Comparison of ENCODE assay signal across 12 cellular contexts in the genomic region with DNA sequence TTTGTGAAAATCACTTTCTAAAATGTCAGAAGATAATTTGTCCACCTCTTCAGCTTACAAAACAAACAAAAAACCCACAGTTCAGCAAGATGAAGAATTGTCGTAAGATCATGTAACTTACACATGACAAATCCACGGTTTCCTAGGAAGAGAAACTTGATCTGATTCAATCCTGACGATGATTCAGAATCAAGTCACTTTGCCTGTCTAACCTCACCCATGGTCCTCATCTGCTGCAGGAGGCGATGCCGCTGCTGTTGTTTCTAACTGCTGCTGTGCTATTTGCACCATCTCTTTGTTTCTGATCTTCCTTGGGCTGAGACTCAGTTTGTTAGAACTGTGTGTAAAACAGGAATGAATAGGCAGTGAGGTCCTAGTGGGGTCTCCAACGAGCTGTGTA. TPM values are rescaled to one million over a fixed set of nuclear protein-coding genes. Genes with fewer than 3 reads are reported as not detected.
A peak's percentile ranks its signal among the peaks of the same experiment; 100 is the strongest.
DNase-seq lines count a peak whose midpoint lies in the region; ATAC-seq, FAIRE-seq and TF ChIP-seq lines count a peak whose summit lies in the region.
"Had no signal": no experiment of that assay in that cellular context is flagged by ENCODE, and none has a peak within 500 bp of the region (broad histone marks: within the 10 kb centered on the region; RNA-seq: fewer than 3 reads in every experiment).

No MANE protein-coding gene starts in this region.

- peaks cover 25% of the 10 kb centered on the region for H3K27me3 ChIP-seq in AG04450 (ENCODE audit: control insufficient read depth, insufficient read depth, low read length)
- H3K27me3 ChIP-seq in thyroid gland = no peaks in the 10 kb centered on the region

- intact Hi-C loops in thyroid gland (cut with DNase I) = no loop called here

- WGBS in thyroid gland, 2 donors = 67 to 85% methylated on average over 6 of the region's 6 CpGs

- CTCF ChIA-PET in AG04450 (lab: Charles Lee) = interaction anchor here (0.8 to 1.8 kb wide), 5 partner anchors 18 to 209 kb away, joined by 3 to 6 read pairs (median 6); no protein-coding TSS in a partner anchor

- no peaks in the 10 kb centered on the region for H3K4me1 ChIP-seq in thyroid gland

- no peak for ATAC-seq in GM18909 (IDR thresholded peaks at IDR 0.05; ENCODE audit: poor library complexity, unreplicated experiment)

- TF ChIP-seq CTCF in AG04450 (IDR thresholded peaks at IDR 0.05; ENCODE audit: low read depth, low read length) = peak; percentile 1; the same call in 1 of the 2 replicates
- TF ChIP-seq CTCF in fibroblast of villous mesenchyme (IDR thresholded peaks at IDR 0.05; ENCODE audit: insufficient read depth, low read depth, low read length) = no peak
- no peak for TF ChIP-seq CTCF in GM13977 (IDR thresholded peaks at IDR 0.05; ENCODE audit: extremely low read depth, insufficient read depth, missing control alignments)
- TF ChIP-seq CTCF in thyroid gland (IDR thresholded peaks at IDR 0.05) = no peak

- no peaks in the 10 kb centered on the region for H3K36me3 ChIP-seq in thyroid gland

- no peaks in the 10 kb centered on the region; the same call in 1 of the 2 replicates for H3K9me3 ChIP-seq in AG04450 (ENCODE audit: control insufficient read depth, insufficient read depth, low read length)
- no peaks in the 10 kb centered on the region for H3K9me3 ChIP-seq in thyroid gland

- peak; percentile 32 for FAIRE-seq in TTC549 (lab: Jason Lieb, UNC)

- H3K27ac ChIP-seq in AG04450 (ENCODE audit: low read depth, low read length) = peak overlapping the region; percentile 75
- no peak overlapping the region for H3K27ac ChIP-seq in thyroid gland

- in situ Hi-C loops in GM13977 (cut with MboI; ENCODE audit: low pct_unique_long_range_greater_than_20kb, low sequenced_read_pairs, unreplicated experiment) = loop anchor here (25.0 kb wide), 1 partner anchor 158 kb away; the partner anchor contains the start of gene CRABP2

- DNase-seq in AG04450 (ENCODE audit: low read depth, low spot score) (peak; percentile 51), HCEC 1CT (peak; percentile 88), fibroblast of villous mesenchyme (ENCODE audit: low read depth) (peak; percentile 68), DMS53 treated with DMSO at 0.1 percent for 48 hours (lab: John Stamatoyannopoulos, UW; ENCODE audit: unreplicated experiment) (no peak), GM13977 (ENCODE audit: low spot score) (no peak), thyroid gland (no peak)
- DNase-seq: DMS79, mesendoderm, NCI-H1048, SHP77 treated with DMSO at 0.1 percent for 48 hours had no signal

- POLR2A ChIA-PET in AG04450 (lab: Yijun Ruan, JAX) = no interaction called here

- TF ChIP-seq POLR2A in thyroid gland (IDR thresholded peaks at IDR 0.05) = no peak

- peak overlapping the region; percentile 54 for H3K4me3 ChIP-seq in AG04450 (ENCODE audit: low read depth, low read length)
- no peak overlapping the region for H3K4me3 ChIP-seq in fibroblast of villous mesenchyme (ENCODE audit: low read depth, low read length)
- no peak overlapping the region for H3K4me3 ChIP-seq in thyroid gland (replicated peaks in 1 of 3)

RNA-seq across cellular contexts. Expression of gene NTRK1, which starts 10.1 kb away (rescaled TPM):
- polyA plus RNA-seq in AG04450 (2011; rRNA removed) = not detected in 2 replicates
- not detected in 2 replicates for polyA minus RNA-seq in AG04450 (2011; rRNA and poly(A)+ RNA removed)
- total RNA-seq in fibroblast of villous mesenchyme = not detected in 2 replicates
- total RNA-seq in thyroid gland = 1 to 10 TPM in 1 of 4 donors, under 1 TPM in 3; 0.11 to 1.2 (median 0.63) TPM

RNA-seq across cellular contexts. Expression of gene INSRR, which starts 11.8 kb away (rescaled TPM):
- polyA plus RNA-seq in AG04450 (2011; rRNA removed) = not detected in 2 replicates
- polyA minus RNA-seq in AG04450 (2011; rRNA and poly(A)+ RNA removed) = not detected in 2 replicates
- total RNA-seq in fibroblast of villous mesenchyme (not detected in 2 replicates), thyroid gland (not detected)

RNA-seq across cellular contexts. Expression of gene PEAR1, which starts 22.8 kb away (rescaled TPM):
- 14.9 and 16.1 TPM in 2 replicates for polyA plus RNA-seq in AG04450 (2011; rRNA removed)
- polyA minus RNA-seq in AG04450 (2011; rRNA and poly(A)+ RNA removed) = 6.2 and 8.9 TPM in 2 replicates
- total RNA-seq in fibroblast of villous mesenchyme (11.3 and 12.1 TPM in 2 replicates), thyroid gland (10 to 100 TPM; 11.2 to 21.9 (median 14.4) TPM)

RNA-seq across cellular contexts. Expression of gene LRRC71, which starts 49.7 kb away (rescaled TPM):
- polyA plus RNA-seq in AG04450 (2011; rRNA removed) = not detected in 2 replicates
- 0.13 TPM in 1 of 2 replicates, not detected in the other for polyA minus RNA-seq in AG04450 (2011; rRNA and poly(A)+ RNA removed)
- total RNA-seq in fibroblast of villous mesenchyme (not detected in 2 replicates), thyroid gland (not detected)

RNA-seq across cellular contexts. Expression of gene SH2D2A, which starts 54.1 kb away (rescaled TPM):
- 0.09 TPM in 1 of 2 replicates, not detected in the other for polyA plus RNA-seq in AG04450 (2011; rRNA removed)
- not detected in 2 replicates for polyA minus RNA-seq in AG04450 (2011; rRNA and poly(A)+ RNA removed)
- total RNA-seq in fibroblast of villous mesenchyme (not detected in 2 replicates), thyroid gland (1 to 10 TPM; 1.2 to 3.3 (median 2.0) TPM)

Comparison
In these comparisons a context has a peak if more than half of its experiments do, and no peak if none do; other contexts are left out.
1. DNase-seq: peak in AG04450 (single experiment), HCEC 1CT (single experiment) and fibroblast of villous mesenchyme (single experiment); none in DMS53 treated with DMSO at 0.1 percent for 48 hours (single experiment), GM13977 (single experiment) and thyroid gland (0 of 2).